1 cellular context compared by ENCODE assay signal in the genomic region with DNA sequence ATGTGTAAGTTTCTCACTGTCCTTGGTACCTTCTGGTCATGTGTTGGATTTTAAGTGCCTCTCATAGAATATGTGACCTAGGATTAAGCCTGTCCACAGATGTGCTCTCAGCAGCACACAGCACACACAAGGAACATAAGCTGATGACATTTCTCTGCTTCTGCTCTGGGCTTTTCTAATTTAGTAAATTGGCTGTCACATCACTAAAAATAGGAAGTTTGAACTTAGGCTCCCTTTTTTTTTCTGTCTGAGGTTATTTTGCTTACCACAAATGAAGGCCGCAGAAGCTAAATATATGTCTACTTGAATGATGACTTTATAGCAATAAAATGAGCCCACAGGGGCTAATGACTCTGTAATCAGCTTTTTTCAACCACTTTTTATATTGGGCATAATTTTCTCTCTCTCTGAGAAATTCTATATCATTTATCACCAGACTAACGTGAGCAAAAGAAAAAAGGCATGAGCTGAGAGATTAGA.
TF ChIP-seq lines count a peak whose summit lies in the region.

No MANE protein-coding gene starts in this region.

TF ChIP-seq in GM12878, 131 proteins besides CTCF, POLR2A, EP300 and RAD21:
- TF ChIP-seq ZNF384 (IDR thresholded peaks at IDR 0.05; ENCODE audit: borderline replicate concordance, low read depth, low read length) (peak; percentile 46; the same call in 1 of the 2 replicates), RUNX3 (IDR thresholded peaks at IDR 0.05; ENCODE audit: low read length) (peak; percentile 79), BCL11A (IDR thresholded peaks at IDR 0.05; ENCODE audit: low read depth, low read length) (peak; percentile 7; the same call in 1 of the 2 replicates), KAT2A (conservative IDR thresholded peaks at IDR 0.05; ENCODE audit: control insufficient read depth, low read depth, low read length) (no peak), MEF2A (IDR thresholded peaks at IDR 0.05; ENCODE audit: insufficient read depth, low read depth, low read length) (peak; percentile 71; the same call in 1 of the 2 replicates), MEF2B (IDR thresholded peaks at IDR 0.05; ENCODE audit: partially characterized antibody, poor library complexity, severe bottlenecking) (peak; percentile 77), HDAC6 (IDR thresholded peaks at IDR 0.05; ENCODE audit: unreplicated experiment) (no peak), BRCA1 (IDR thresholded peaks at IDR 0.05; ENCODE audit: low read depth, low read length) (no peak)
